9 cellular contexts compared by ENCODE assay signal in genomic region chr1:116666090-116666489, GRCh38. TPM values are rescaled to one million over a fixed set of nuclear protein-coding genes. Genes with fewer than 3 reads are reported as not detected.
DNase-seq lines count a peak whose midpoint lies in the region; ATAC-seq, FAIRE-seq and TF ChIP-seq lines count a peak whose summit lies in the region.
"Had no signal": no experiment of that assay in that cellular context is flagged by ENCODE, and none has a peak within 500 bp of the region (broad histone marks: within the 10 kb centered on the region; RNA-seq: fewer than 3 reads in every experiment).

No MANE protein-coding gene starts in this region.

- H3K4me3 ChIP-seq in cardiac muscle cell: peak overlapping the region; percentile 97
- peak overlapping the region; percentile 67; the same call in 1 of the 2 replicates for H3K4me3 ChIP-seq in GM12878
- H3K4me3 ChIP-seq in tibial artery: peak overlapping the region; percentile 54 to 67

- no peak for FAIRE-seq in GM12878 (lab: Jason Lieb, UNC)

- H3K9me3 Mint-ChIP-seq in memory B cell: no peaks in the 10 kb centered on the region

- TF ChIP-seq POLR2A in GM12878 (IDR thresholded peaks at IDR 0.05; ENCODE audit: low read depth, low read length): no peak

- RAD21 ChIA-PET in GM12878 (lab: Charles Lee; ENCODE audit: unreplicated experiment): interaction anchor here (8.0 kb wide), 1 partner anchor 93 kb away, joined by 100 read pairs; the partner anchor contains the start of gene CD58

- no peaks in the 10 kb centered on the region for H3K9me3 ChIP-seq in cardiac muscle cell (ENCODE audit: low read depth)
- H3K9me3 ChIP-seq in GM12878 (replicated peaks; ENCODE audit: control insufficient read depth, insufficient read depth, low read length): no peaks in the 10 kb centered on the region
- no peaks in the 10 kb centered on the region for H3K9me3 ChIP-seq in tibial artery

- no peaks in the 10 kb centered on the region for H4K20me1 ChIP-seq in GM12878 (ENCODE audit: control insufficient read depth, insufficient read depth)

- H3K27me3 Mint-ChIP-seq in memory B cell: peaks cover 21% of the 10 kb centered on the region

- no peak for ATAC-seq in left cardiac atrium
- peak; percentile 33 for ATAC-seq in GM12878
- ATAC-seq in memory B cell (ENCODE audit: low read depth): no peak
- no peak for ATAC-seq in HG03520 (IDR thresholded peaks at IDR 0.05; ENCODE audit: unreplicated experiment)

- BruUV-seq in GM12878 (replicated peaks; lab: Mats Ljungman, UMichigan): no TSS peak

- H3K27ac Mint-ChIP-seq in memory B cell: no peak overlapping the region

- H3K4me2 ChIP-seq in GM12878 (ENCODE audit: control insufficient read depth, insufficient read depth): no peak overlapping the region

- peaks cover 2% of the 10 kb centered on the region for H3K4me1 Mint-ChIP-seq in memory B cell

- intact Hi-C loops in left cardiac atrium (cut with DNase I) (loop anchor here in 1 of 2 donors (5.0 kb wide), 1 partner anchor 39 kb away; no protein-coding TSS in a partner anchor), GM12878 (cut with micrococcal nuclease; ENCODE audit: unreplicated experiment) (no loop called here), tibial artery (cut with DNase I; ENCODE audit: low total_unique reads) (no loop called here)

- 54% methylated on average over 11 of the region's 11 CpGs for WGBS in GM12878 (ENCODE audit: insufficient coverage, insufficient replicate concordance, low lambda C conversion rate, missing lambda C conversion rate)

- CTCF ChIA-PET in GM12878 (lab: Yijun Ruan, JAX): interaction anchor here (1.1 to 1.6 kb wide), 3 partner anchors 17 to 92 kb away, joined by 4 to 11 read pairs (median 4); no protein-coding TSS in a partner anchor

- H3K27ac ChIP-seq in cardiac muscle cell (no peak overlapping the region), GM12878 (ENCODE audit: control insufficient read depth, insufficient read depth) (no peak overlapping the region), tibial artery (no peak overlapping the region)

- SMC1A ChIA-PET in GM12878 (lab: Charles Lee; ENCODE audit: uncharacterized antibody, unreplicated experiment): interaction anchor here (0.7 to 2.4 kb wide), 6 partner anchors 14 to 514 kb away, joined by 3 to 8 read pairs (median 3); no protein-coding TSS in a partner anchor

- in situ Hi-C loops in GM12878 (cut with MboI): no loop called here

- TF ChIP-seq EP300 in GM12878 (IDR thresholded peaks at IDR 0.05; ENCODE audit: borderline replicate concordance in 1 of 2, control insufficient read depth in 1 of 2, low read depth in 2 of 2, low read length in 2 of 2): no peak

- no peak overlapping the region for H2AFZ ChIP-seq in GM12878 (ENCODE audit: control insufficient read depth, low read depth, low read length)

- no peaks in the 10 kb centered on the region for H3K36me3 Mint-ChIP-seq in memory B cell

- no peaks in the 10 kb centered on the region for H3K79me2 ChIP-seq in GM12878 (ENCODE audit: control insufficient read depth, insufficient read depth, low read length)

- H3K27me3 ChIP-seq in cardiac muscle cell (no peaks in the 10 kb centered on the region), GM12878 (replicated peaks in 1 of 2; ENCODE audit: control insufficient read depth in 2 of 2, insufficient read depth in 2 of 2, low read length in 1 of 2) (peaks cover 0 to 12% of the 10 kb centered on the region in 2 experiments; a peak in 2 of 4 replicates), tibial artery (peaks cover 0 to 5% of the 10 kb centered on the region in 2 donors)

- H3K4me1 ChIP-seq in cardiac muscle cell (ENCODE audit: low read depth) (peaks cover 24% of the 10 kb centered on the region), GM12878 (ENCODE audit: control insufficient read depth, insufficient read depth, low read length) (no peaks in the 10 kb centered on the region), tibial artery (peaks cover 0 to 18% (median 9%) of the 10 kb centered on the region in 4 donors)

- H3K36me3 ChIP-seq in cardiac muscle cell (no peaks in the 10 kb centered on the region), GM12878 (ENCODE audit: control insufficient read depth in 2 of 2, insufficient read depth in 2 of 2, low read length in 1 of 2) (no peaks in the 10 kb centered on the region), tibial artery (no peaks in the 10 kb centered on the region)

- no peak for DNase-seq in cardiac muscle cell (ENCODE audit: low read depth in 1 of 2, low spot score in 1 of 2)
- DNase-seq in left cardiac atrium: no peak
- DNase-seq in GM12878 (ENCODE audit: low read depth, low spot score): no peak
- no peak for DNase-seq in memory B cell (ENCODE audit: low spot score in 2 of 2)
- DNase-seq in tibial artery: no peak
- no peak for DNase-seq in NCI-H187 treated with DMSO at 0.1 percent for 48 hours (lab: John Stamatoyannopoulos, UW)
- no peak for DNase-seq in NCI-H345 (lab: John Stamatoyannopoulos, UW)
- DNase-seq: T-helper 1 cell had no signal

- no peak overlapping the region for H3K9ac ChIP-seq in GM12878 (ENCODE audit: control insufficient read depth, insufficient read depth, low read length)

- TF ChIP-seq RAD21 in GM12878 (IDR thresholded peaks at IDR 0.05; ENCODE audit: insufficient read depth, low read depth, low read length): no peak

- H3K4me3 Mint-ChIP-seq in memory B cell: peak overlapping the region; percentile 46

- TF ChIP-seq CTCF in cardiac muscle cell (IDR thresholded peaks at IDR 0.05; ENCODE audit: low read depth, low read length) (no peak), GM12878 (IDR thresholded peaks at IDR 0.05 in 2 of 3, conservative IDR thresholded peaks at IDR 0.05 in 1 of 3; ENCODE audit: control insufficient read depth in 2 of 3, extremely low read depth in 1 of 3, insufficient read depth in 1 of 3, low read depth in 3 of 3, low read length in 3 of 3) (no peak), tibial artery (IDR thresholded peaks at IDR 0.05) (no peak)

- POLR2A ChIA-PET in GM12878 (lab: Charles Lee): no interaction called here

TF ChIP-seq in GM12878, 131 proteins besides CTCF, POLR2A, EP300 and RAD21:
- TF ChIP-seq EZH2 (IDR thresholded peaks at IDR 0.05; ENCODE audit: borderline replicate concordance, control insufficient read depth, low read depth, low read length) (0 out of 2 replicates have a peak, but pooled peaks have one; percentile 15), BACH1 (IDR thresholded peaks at IDR 0.05; ENCODE audit: borderline replicate concordance) (no peak)

RNA-seq across cellular contexts. Expression of gene IGSF3, which starts 1.4 kb away (rescaled TPM):
- total RNA-seq in cardiac muscle cell (91.6 and 130 TPM in 2 replicates), left cardiac atrium (10 to 100 TPM; 14.3 to 15.6 TPM), GM12878 (2014; rRNA removed) (16.4 and 16.5 TPM in 2 replicates), GM12878 (2014; rRNA removed; fragmentation: Illumina TruSeq; extraction: Trizol) (10.4 and 10.9 TPM in 2 replicates), GM12878 (2021) (18.0 and 20.4 TPM in 2 replicates)
- polyA plus RNA-seq in cardiac muscle cell (29.0 and 43.8 TPM in 2 replicates), GM12878 (2011; rRNA removed) (6.3 and 8.7 TPM in 2 replicates), GM12878 (2014; fragmentation: Illumina TruSeq; extraction: Trizol) (11.7 and 12.6 TPM in 2 replicates), GM12878 (2014; fragmentation: Nextera tagmentation; extraction: Ambion mirVana) (1 to 10 TPM; 1.4 to 2.3 TPM), GM12878 (2014; rRNA removed) (12.2 and 13.7 TPM in 2 replicates), GM12878 (2016; fragmentation: Nextera tagmentation; extraction: Ambion mirVana) (1 to 10 TPM; 3.4 to 5.0 TPM)
- 36.7 and 39.8 TPM in 2 replicates for total RNA-seq in GM12878 (2013; cell fraction: nucleolus; rRNA removed)
- polyA plus RNA-seq in GM12878 (2011; ENCODE audit: low read depth): 0.66 TPM
- 9.6 and 10.6 TPM in 2 replicates for polyA plus RNA-seq in GM12878 (2011; cell fraction: cytosol; rRNA removed)
- 9.5 and 11.0 TPM in 2 replicates for polyA plus RNA-seq in GM12878 (2011; cell fraction: nucleus; rRNA removed)
- polyA plus RNA-seq in GM12878 (2012): 0.92 and 1.3 TPM in 2 replicates
- 11.1 and 21.7 TPM in 2 replicates for polyA minus RNA-seq in GM12878 (2011; rRNA and poly(A)+ RNA removed)
- 4.8 and 6.0 TPM in 2 replicates for polyA minus RNA-seq in GM12878 (2011; cell fraction: cytosol; rRNA and poly(A)+ RNA removed)
- 6.0 and 7.7 TPM in 2 replicates for polyA minus RNA-seq in GM12878 (2011; cell fraction: nucleus; rRNA and poly(A)+ RNA removed)
